10 cellular contexts compared by ENCODE assay signal in the genomic region with DNA sequence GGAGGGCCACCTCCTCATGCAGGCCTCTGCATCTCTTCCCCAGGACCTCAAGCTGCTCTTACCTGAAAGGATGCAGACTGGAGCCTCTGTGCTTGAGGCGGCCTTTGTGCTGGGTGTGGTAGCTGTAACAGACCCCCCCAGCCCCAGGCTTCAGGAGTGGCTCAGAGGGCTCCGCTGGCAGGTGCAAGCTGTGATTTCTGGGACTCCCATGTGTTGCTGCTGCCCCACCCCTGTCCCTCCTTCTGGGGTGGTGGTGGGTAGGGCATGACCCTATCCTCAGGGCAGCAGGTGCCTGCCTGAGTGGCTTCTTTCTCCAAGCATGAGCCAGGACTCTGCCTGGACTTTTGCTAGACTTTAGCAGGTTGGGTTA.
DNase-seq lines count a peak whose midpoint lies in the region; ATAC-seq, FAIRE-seq and TF ChIP-seq lines count a peak whose summit lies in the region.
"Had no signal": no experiment of that assay in that cellular context is flagged by ENCODE, and none has a peak within 500 bp of the region (broad histone marks: within the 10 kb centered on the region; RNA-seq: fewer than 3 reads in every experiment).

No MANE protein-coding gene starts in this region.

- peaks cover 100% of the 10 kb centered on the region for H3K36me3 Mint-ChIP-seq in dendritic cell treated with granulocyte-macrophage colony-stimulating factor and Interleukin-4, amounts not matched to agents 40 ng/mL and 50 ng/mL, for 4 days (ENCODE audit: low read depth)
- peaks cover 9% of the 10 kb centered on the region for H3K36me3 Mint-ChIP-seq in progenitor cell of endocrine pancreas (ENCODE audit: insufficient read depth)

- 0 out of 2 replicates have a peak, but pooled peaks have one; percentile 1 for TF ChIP-seq POLR2A in GM12891 (IDR thresholded peaks at IDR 0.05; ENCODE audit: low read depth, low read length)

- TF ChIP-seq CTCF in LNCAP (IDR thresholded peaks at IDR 0.05) (peak; percentile 17; the same call in 1 of the 2 replicates), progenitor cell of endocrine pancreas (IDR thresholded peaks at IDR 0.05; ENCODE audit: unreplicated experiment) (no peak)

- no peak for FAIRE-seq in GM12891 (lab: Jason Lieb, UNC)
- FAIRE-seq: RCC 7860 had no signal

- peak overlapping the region; percentile 31 for H3K27ac Mint-ChIP-seq in dendritic cell treated with granulocyte-macrophage colony-stimulating factor and Interleukin-4, amounts not matched to agents 40 ng/mL and 50 ng/mL, for 4 days
- H3K27ac Mint-ChIP-seq in progenitor cell of endocrine pancreas, result peak overlapping the region; percentile 88
- H3K27ac Mint-ChIP-seq: stimulated activated naive CD8-positive, alpha-beta T cell treated with anti-CD3 and anti-CD28 coated beads, Interleukin-15, Interleukin-2, amounts not matched to agents 100 ng/mL and 50 ng/mL, for 24 hours had no signal

- in situ Hi-C loops in ACHN (cut with HindIII; ENCODE audit: low pct_ligation_motif_present, low pct_unique_long_range_greater_than_20kb, low sequenced_read_pairs), result no loop called here

- DNase-seq in GM12891 (ENCODE audit: insufficient read length, low spot score) (no peak), progenitor cell of endocrine pancreas (ENCODE audit: low spot score, unreplicated experiment) (no peak), DMS 273 treated with DMSO at 0.1 percent for 48 hours (lab: John Stamatoyannopoulos, UW) (no peak), ACHN (no peak)

- intact Hi-C loops in dendritic cell treated with granulocyte-macrophage colony-stimulating factor and Interleukin-4, amounts not matched to agents 40 ng/mL and 50 ng/mL, for 4 days (cut with micrococcal nuclease), result loop anchor here (5.0 kb wide), 1 partner anchor 958 kb away; no protein-coding TSS in a partner anchor

- H3K27me3 Mint-ChIP-seq in dendritic cell treated with granulocyte-macrophage colony-stimulating factor and Interleukin-4, amounts not matched to agents 40 ng/mL and 50 ng/mL, for 4 days, result no peaks in the 10 kb centered on the region
- H3K27me3 Mint-ChIP-seq in progenitor cell of endocrine pancreas, result no peaks in the 10 kb centered on the region
- H3K27me3 Mint-ChIP-seq: stimulated activated naive CD8-positive, alpha-beta T cell treated with anti-CD3 and anti-CD28 coated beads, Interleukin-15, Interleukin-2, amounts not matched to agents 100 ng/mL and 50 ng/mL, for 24 hours had no signal

- no peak for ATAC-seq in HG03159 (IDR thresholded peaks at IDR 0.05; ENCODE audit: unreplicated experiment)

- H3K9me3 Mint-ChIP-seq in dendritic cell treated with granulocyte-macrophage colony-stimulating factor and Interleukin-4, amounts not matched to agents 40 ng/mL and 50 ng/mL, for 4 days, result no peaks in the 10 kb centered on the region
- no peaks in the 10 kb centered on the region for H3K9me3 Mint-ChIP-seq in progenitor cell of endocrine pancreas (ENCODE audit: low read depth)
- H3K9me3 Mint-ChIP-seq: activated T-helper 1 cell treated with anti-CD3 and anti-CD28 coated beads, Interleukin-12 subunit alpha, Interleukin-12 subunit beta, Interleukin-2, Interleukin-4 antibody, amounts not matched to agents 30 ng/mL and 10 ng/mL and 1 ng/mL, durations not matched to agents 14 hours and 24 hours and 36 hours; stimulated activated naive CD8-positive, alpha-beta T cell treated with anti-CD3 and anti-CD28 coated beads, Interleukin-15, Interleukin-2, amounts not matched to agents 100 ng/mL and 50 ng/mL, for 24 hours had no signal

- H3K4me3 Mint-ChIP-seq in dendritic cell treated with granulocyte-macrophage colony-stimulating factor and Interleukin-4, amounts not matched to agents 40 ng/mL and 50 ng/mL, for 4 days, result no peak overlapping the region
- no peak overlapping the region for H3K4me3 Mint-ChIP-seq in progenitor cell of endocrine pancreas (ENCODE audit: low read depth)
- H3K4me3 Mint-ChIP-seq: activated T-helper 1 cell treated with anti-CD3 and anti-CD28 coated beads, Interleukin-12 subunit alpha, Interleukin-12 subunit beta, Interleukin-2, Interleukin-4 antibody, amounts not matched to agents 30 ng/mL and 10 ng/mL and 1 ng/mL, durations not matched to agents 14 hours and 24 hours and 36 hours; stimulated activated naive CD8-positive, alpha-beta T cell treated with anti-CD3 and anti-CD28 coated beads, Interleukin-15, Interleukin-2, amounts not matched to agents 100 ng/mL and 50 ng/mL, for 24 hours had no signal

- peaks cover 42% of the 10 kb centered on the region for H3K4me1 Mint-ChIP-seq in dendritic cell treated with granulocyte-macrophage colony-stimulating factor and Interleukin-4, amounts not matched to agents 40 ng/mL and 50 ng/mL, for 4 days (ENCODE audit: low read depth)
- H3K4me1 Mint-ChIP-seq in progenitor cell of endocrine pancreas (ENCODE audit: low read depth), result no peaks in the 10 kb centered on the region

TF ChIP-seq in GM12891, 5 proteins besides CTCF, POLR2A, EP300 and RAD21:
- TF ChIP-seq SPI1 (IDR thresholded peaks at IDR 0.05; ENCODE audit: low read depth, low read length), result no peak
- TF ChIP-seq POLR2AphosphoS5 (IDR thresholded peaks at IDR 0.05; ENCODE audit: low read depth, low read length), result no peak; the same call in 1 of the 2 replicates
- no peak for TF ChIP-seq POU2F2 (IDR thresholded peaks at IDR 0.05; ENCODE audit: low read depth, low read length)
- TF ChIP-seq PAX5 (IDR thresholded peaks at IDR 0.05; ENCODE audit: insufficient read depth, low read length, severe bottlenecking), result no peak
- no peak for TF ChIP-seq TAF1 (IDR thresholded peaks at IDR 0.05; ENCODE audit: low read depth, low read length)
